ENCODE assay signal across 1 cellular context in the genomic region with DNA sequence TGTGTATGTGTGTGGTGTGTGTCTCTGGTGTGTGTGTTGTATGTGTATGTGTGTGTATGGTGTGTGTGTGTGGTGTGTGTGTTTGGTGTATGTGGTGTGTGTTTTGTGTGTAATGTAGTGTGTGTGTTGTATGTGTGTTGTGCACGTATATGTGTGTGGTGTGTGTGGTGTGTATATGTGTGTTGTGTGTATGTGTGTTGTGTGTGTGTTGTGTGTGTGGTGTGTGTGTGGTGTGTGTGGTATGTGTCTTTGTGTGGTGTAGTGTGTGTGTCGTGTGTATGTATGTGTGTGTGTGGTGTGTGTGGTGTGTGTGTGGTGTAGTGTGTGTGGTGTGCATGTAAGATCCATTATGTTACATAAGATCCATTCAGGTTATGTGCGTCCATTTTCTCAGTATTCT.
A peak's percentile ranks its signal among the peaks of the same experiment; 100 is the strongest.
TF ChIP-seq lines count a peak whose summit lies in the region.

No MANE protein-coding gene starts in this region.

TF ChIP-seq in K562, 482 proteins besides CTCF, POLR2A, EP300 and RAD21 (continued from another document):
- TF ChIP-seq, protein P1, sequence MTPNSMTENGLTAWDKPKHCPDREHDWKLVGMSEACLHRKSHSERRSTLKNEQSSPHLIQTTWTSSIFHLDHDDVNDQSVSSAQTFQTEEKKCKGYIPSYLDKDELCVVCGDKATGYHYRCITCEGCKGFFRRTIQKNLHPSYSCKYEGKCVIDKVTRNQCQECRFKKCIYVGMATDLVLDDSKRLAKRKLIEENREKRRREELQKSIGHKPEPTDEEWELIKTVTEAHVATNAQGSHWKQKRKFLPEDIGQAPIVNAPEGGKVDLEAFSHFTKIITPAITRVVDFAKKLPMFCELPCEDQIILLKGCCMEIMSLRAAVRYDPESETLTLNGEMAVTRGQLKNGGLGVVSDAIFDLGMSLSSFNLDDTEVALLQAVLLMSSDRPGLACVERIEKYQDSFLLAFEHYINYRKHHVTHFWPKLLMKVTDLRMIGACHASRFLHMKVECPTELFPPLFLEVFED (CRISPR knock-in tag; conservative IDR thresholded peaks at IDR 0.05): 0 out of 2 replicates have a peak, but pooled peaks have one; percentile 69
- TF ChIP-seq, protein P2, sequence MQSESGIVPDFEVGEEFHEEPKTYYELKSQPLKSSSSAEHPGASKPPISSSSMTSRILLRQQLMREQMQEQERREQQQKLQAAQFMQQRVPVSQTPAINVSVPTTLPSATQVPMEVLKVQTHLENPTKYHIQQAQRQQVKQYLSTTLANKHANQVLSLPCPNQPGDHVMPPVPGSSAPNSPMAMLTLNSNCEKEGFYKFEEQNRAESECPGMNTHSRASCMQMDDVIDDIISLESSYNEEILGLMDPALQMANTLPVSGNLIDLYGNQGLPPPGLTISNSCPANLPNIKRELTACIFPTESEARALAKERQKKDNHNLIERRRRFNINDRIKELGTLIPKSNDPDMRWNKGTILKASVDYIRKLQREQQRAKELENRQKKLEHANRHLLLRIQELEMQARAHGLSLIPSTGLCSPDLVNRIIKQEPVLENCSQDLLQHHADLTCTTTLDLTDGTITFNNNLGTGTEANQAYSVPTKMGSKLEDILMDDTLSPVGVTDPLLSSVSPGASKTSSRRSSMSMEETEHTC (IDR thresholded peaks at IDR 0.05): no peak
TF ChIP-seq in K562: peak in this region for 7.
